7 cellular contexts compared by ENCODE assay signal in genomic region chr10:87007674-87008073, GRCh38. TPM values are rescaled to one million over a fixed set of nuclear protein-coding genes. Genes with fewer than 3 reads are reported as not detected.
"Had no signal": no experiment of that assay in that cellular context is flagged by ENCODE, and none has a peak within 500 bp of the region (broad histone marks: within the 10 kb centered on the region; RNA-seq: fewer than 3 reads in every experiment).

No MANE protein-coding gene starts in this region.

RNA-seq across cellular contexts. Expression of gene FAM25A, which starts 12.4 kb away (rescaled TPM):
- total RNA-seq: LHCN-M2, M059J, Right ventricle myocardium inferior, RPMI7951, SJCRH30, SK-MEL-5, T-cell had no signal

RNA-seq across cellular contexts. Expression of gene ADIRF, which starts 39.4 kb away (rescaled TPM):
- total RNA-seq: SK-MEL-5 had no signal

RNA-seq across cellular contexts. Expression of gene SNCG, which starts 49.3 kb away (rescaled TPM):
- total RNA-seq: SK-MEL-5 had no signal
